1 cellular context compared by ENCODE assay signal in genomic region chr7:136174477-136174876, GRCh38.
TF ChIP-seq lines count a peak whose summit lies in the region.

No MANE protein-coding gene starts in this region.

TF ChIP-seq in K562, 482 proteins besides CTCF, POLR2A, EP300 and RAD21 (continued from another document):
- TF ChIP-seq ZNF592 (IDR thresholded peaks at IDR 0.05) = 0 out of 2 replicates have a peak, but pooled peaks have one; percentile 14
- no peak for TF ChIP-seq ZNF444 (CRISPR knock-in tag; IDR thresholded peaks at IDR 0.05)
- TF ChIP-seq MEIS2 (IDR thresholded peaks at IDR 0.05; ENCODE audit: partially characterized antibody) = peak; percentile 4
- peak; percentile 67; the same call in 1 of the 2 replicates for TF ChIP-seq SPI1 (IDR thresholded peaks at IDR 0.05; ENCODE audit: borderline replicate concordance, low read depth, low read length)
